ENCODE assay signal across 12 cellular contexts in genomic region chr17:77206557-77206956, GRCh38.
A peak's percentile ranks its signal among the peaks of the same experiment; 100 is the strongest.
DNase-seq lines count a peak whose midpoint lies in the region; ATAC-seq, FAIRE-seq and TF ChIP-seq lines count a peak whose summit lies in the region.
"Had no signal": no experiment of that assay in that cellular context is flagged by ENCODE, and none has a peak within 500 bp of the region (broad histone marks: within the 10 kb centered on the region; RNA-seq: fewer than 3 reads in every experiment).

No MANE protein-coding gene starts in this region.

- H3K4me1 Mint-ChIP-seq in immature natural killer cell = peaks cover 14 to 18% of the 10 kb centered on the region in 2 donors
- no peaks in the 10 kb centered on the region for H3K4me1 Mint-ChIP-seq in activated CD4-positive, alpha-beta T cell treated with anti-CD3 and anti-CD28 coated beads, Interleukin-2, amount 10 ng/mL, durations not matched to agents 7 days and 5 days

- no peak overlapping the region for H3K9ac ChIP-seq in HepG2 (ENCODE audit: insufficient read depth, low read depth, low read length)

- H3K4me3 Mint-ChIP-seq in immature natural killer cell = peak overlapping the region in 2 of 5 donors; percentile 12 to 47
- H3K4me3 Mint-ChIP-seq in activated CD4-positive, alpha-beta T cell treated with anti-CD3 and anti-CD28 coated beads, Interleukin-2, amount 10 ng/mL, durations not matched to agents 7 days and 5 days = no peak overlapping the region

- H3K4me3 ChIP-seq in right lobe of liver (no peak overlapping the region), HepG2 (replicated peaks in 1 of 3; ENCODE audit: insufficient read depth in 1 of 3, low read depth in 2 of 3, low read length in 3 of 3) (no peak overlapping the region), esophagus squamous epithelium (no peak overlapping the region)
- H3K4me3 ChIP-seq: tibial artery had no signal

- no peak for FAIRE-seq in HepG2 (lab: Jason Lieb, UNC)

- WGBS in right lobe of liver (ENCODE audit: insufficient coverage, low coverage, low lambda C conversion rate, missing lambda C conversion rate) = 40% methylated on average over 5 of the region's 5 CpGs
- 98% methylated on average over 5 of the region's 5 CpGs for WGBS in HepG2 (ENCODE audit: low lambda C conversion rate)
- 70 to 72% methylated on average over 3 to 5 of the region's 5 CpGs for WGBS in esophagus squamous epithelium, 2 donors

- peaks cover 28 to 65% (median 40%) of the 10 kb centered on the region in 3 donors for H3K36me3 Mint-ChIP-seq in immature natural killer cell
- peaks cover 41% of the 10 kb centered on the region for H3K36me3 Mint-ChIP-seq in activated CD4-positive, alpha-beta T cell treated with anti-CD3 and anti-CD28 coated beads, Interleukin-2, amount 10 ng/mL, durations not matched to agents 7 days and 5 days (ENCODE audit: low read depth)

- H4K20me1 ChIP-seq in HepG2 (ENCODE audit: insufficient read depth, low read length) = no peaks in the 10 kb centered on the region

- no TSS peak for BruUV-seq in HepG2 (replicated peaks; lab: Mats Ljungman, UMichigan)

- H3K4me1 ChIP-seq in right lobe of liver (no peaks in the 10 kb centered on the region), HepG2 (ENCODE audit: insufficient read depth, low read length) (peaks cover 37% of the 10 kb centered on the region), esophagus squamous epithelium (peaks cover 0 to 36% (median 2%) of the 10 kb centered on the region in 3 donors)
- H3K4me1 ChIP-seq: tibial artery had no signal

- H3K27me3 ChIP-seq in right lobe of liver (no peaks in the 10 kb centered on the region), HepG2 (ENCODE audit: control insufficient read depth in 1 of 2, insufficient read depth in 2 of 2, low read length in 2 of 2) (no peaks in the 10 kb centered on the region), esophagus squamous epithelium (no peaks in the 10 kb centered on the region)
- H3K27me3 ChIP-seq: tibial artery had no signal

- no peak for TF ChIP-seq RAD21 in HepG2 (CRISPR knock-in tag; IDR thresholded peaks at IDR 0.05)

- H3K9me3 ChIP-seq in right lobe of liver (no peaks in the 10 kb centered on the region), HepG2 (ENCODE audit: low read length) (no peaks in the 10 kb centered on the region), esophagus squamous epithelium (no peaks in the 10 kb centered on the region)
- H3K9me3 ChIP-seq: tibial artery had no signal

- TF ChIP-seq CTCF in right lobe of liver (IDR thresholded peaks at IDR 0.05) (no peak), HepG2 (CRISPR knock-in tag; IDR thresholded peaks at IDR 0.05) (no peak), esophagus squamous epithelium (IDR thresholded peaks at IDR 0.05) (no peak)

- peaks cover 0 to 76% (median 19%) of the 10 kb centered on the region in 4 donors for H3K36me3 ChIP-seq in right lobe of liver
- H3K36me3 ChIP-seq in HepG2 (replicated peaks in 1 of 2; ENCODE audit: control insufficient read depth in 1 of 2, insufficient read depth in 2 of 2, low read length in 2 of 2) = peaks cover 44 to 70% of the 10 kb centered on the region in 2 experiments
- H3K36me3 ChIP-seq in esophagus squamous epithelium = peaks cover 19 to 99% (median 51%) of the 10 kb centered on the region in 3 donors

- no peak overlapping the region for H3K27ac ChIP-seq in right lobe of liver
- H3K27ac ChIP-seq in HepG2 (ENCODE audit: extremely low read length, insufficient read depth, low read length) = no peak overlapping the region
- peak overlapping the region in 1 of 4 donors; percentile 6 for H3K27ac ChIP-seq in esophagus squamous epithelium
- H3K27ac ChIP-seq: tibial artery had no signal

- CTCF ChIA-PET in HepG2 (lab: Yijun Ruan, JAX; ENCODE audit: low intra/inter-chr PET ratio, low total read pairs) = no interaction called here
- CTCF ChIA-PET in activated CD4-positive, alpha-beta T cell treated with anti-CD3 and anti-CD28 coated beads, Interleukin-2, amount 10 ng/mL, durations not matched to agents 7 days and 5 days (lab: Charles Lee) = no interaction called here

- DNase-seq in right lobe of liver (no peak), HepG2 (ENCODE audit: low spot score) (no peak), SKM-1 treated with dmso at 0.1 percent for 144 hours (lab: John Stamatoyannopoulos, UW; ENCODE audit: unreplicated experiment) (peak; percentile 49), immature natural killer cell (no peak), ecto neural progenitor cell (ENCODE audit: low spot score) (no peak), esophagus squamous epithelium (lab: John Stamatoyannopoulos, UW) (no peak), left colon (no peak)
- no peak for DNase-seq in activated CD4-positive, alpha-beta T cell treated with anti-CD3 and anti-CD28 coated beads, Interleukin-2, amount 10 ng/mL, durations not matched to agents 7 days and 5 days
- DNase-seq: mammary epithelial cell, NCI-H524, occipital lobe had no signal

- peak; percentile 45 to 67 (median 60) for ATAC-seq in right lobe of liver
- no peak for ATAC-seq in HepG2
- no peak for ATAC-seq in left colon

- TF ChIP-seq EP300 in HepG2 (IDR thresholded peaks at IDR 0.05; ENCODE audit: low read depth in 2 of 2, low read length in 2 of 2) (no peak), HepG2 (CRISPR knock-in tag; IDR thresholded peaks at IDR 0.05; ENCODE audit: borderline replicate concordance) (no peak)

- TF ChIP-seq POLR2A in right lobe of liver (IDR thresholded peaks at IDR 0.05) (no peak), HepG2 (IDR thresholded peaks at IDR 0.05; ENCODE audit: insufficient read depth in 1 of 2, low read depth in 2 of 2, low read length in 2 of 2) (no peak), esophagus squamous epithelium (IDR thresholded peaks at IDR 0.05) (no peak)

- POLR2A ChIA-PET in HepG2 (lab: Yijun Ruan, JAX) = interaction anchor here (0.6 to 3.3 kb wide), 3 partner anchors 66 to 118 kb away, joined by 3 to 25 read pairs (median 9); partner anchors contain the start of gene SEC14L1
- POLR2A ChIA-PET in activated CD4-positive, alpha-beta T cell treated with anti-CD3 and anti-CD28 coated beads, Interleukin-2, amount 10 ng/mL, durations not matched to agents 7 days and 5 days (lab: Charles Lee) = no interaction called here

- no peaks in the 10 kb centered on the region for H3K9me3 Mint-ChIP-seq in immature natural killer cell
- no peaks in the 10 kb centered on the region for H3K9me3 Mint-ChIP-seq in activated CD4-positive, alpha-beta T cell treated with anti-CD3 and anti-CD28 coated beads, Interleukin-2, amount 10 ng/mL, durations not matched to agents 7 days and 5 days

- peaks cover 0 to 7% (median 4%) of the 10 kb centered on the region in 3 donors for H3K27me3 Mint-ChIP-seq in immature natural killer cell (ENCODE audit: low read depth in 3 of 3)
- no peaks in the 10 kb centered on the region for H3K27me3 Mint-ChIP-seq in activated CD4-positive, alpha-beta T cell treated with anti-CD3 and anti-CD28 coated beads, Interleukin-2, amount 10 ng/mL, durations not matched to agents 7 days and 5 days

- no peak overlapping the region for H2AFZ ChIP-seq in HepG2 (ENCODE audit: low read length)

- in situ Hi-C loops in HepG2 (cut with HindIII; ENCODE audit: extremely low pct_ligation_motif_present, low pct_unique_long_range_greater_than_20kb) = no loop called here

- peak overlapping the region; percentile 53 to 92 (median 77) for H3K27ac Mint-ChIP-seq in immature natural killer cell
- H3K27ac Mint-ChIP-seq in activated CD4-positive, alpha-beta T cell treated with anti-CD3 and anti-CD28 coated beads, Interleukin-2, amount 10 ng/mL, durations not matched to agents 7 days and 5 days = no peak overlapping the region

- intact Hi-C loops in right lobe of liver (cut with DNase I) = no loop called here
- intact Hi-C loops in HepG2 (cut with micrococcal nuclease; ENCODE audit: unreplicated experiment) = loop anchor here (5.0 kb wide), 2 partner anchors 41 to 44 kb away; no protein-coding TSS in a partner anchor
- intact Hi-C loops in esophagus squamous epithelium (cut with DNase I) = no loop called here
- intact Hi-C loops in left colon (cut with DNase I, micrococcal nuclease) = no loop called here

- H3K4me2 ChIP-seq in HepG2 (ENCODE audit: low read depth, low read length) = no peak overlapping the region

- no peaks in the 10 kb centered on the region for H3K79me2 ChIP-seq in HepG2 (ENCODE audit: insufficient read depth, low read length)

TF ChIP-seq in HepG2, 621 proteins besides CTCF, POLR2A, EP300 and RAD21:
- TF ChIP-seq PPARG (CRISPR knock-in tag; conservative IDR thresholded peaks at IDR 0.05) (no peak), PCBP2 (optimal IDR thresholded peaks at IDR 0.05; ENCODE audit: low read depth, low read length, poor library complexity, severe bottlenecking) (no peak), XRCC5 (optimal IDR thresholded peaks at IDR 0.05; ENCODE audit: low read length) (no peak)

Comparison
In these comparisons a context has a peak if more than half of its experiments do, and no peak if none do; other contexts are left out.
1. ATAC-seq: peak in right lobe of liver (4 of 4); none in HepG2 (single experiment) and left colon (single experiment).